ENCODE assay signal across 14 cellular contexts in the genomic region with DNA sequence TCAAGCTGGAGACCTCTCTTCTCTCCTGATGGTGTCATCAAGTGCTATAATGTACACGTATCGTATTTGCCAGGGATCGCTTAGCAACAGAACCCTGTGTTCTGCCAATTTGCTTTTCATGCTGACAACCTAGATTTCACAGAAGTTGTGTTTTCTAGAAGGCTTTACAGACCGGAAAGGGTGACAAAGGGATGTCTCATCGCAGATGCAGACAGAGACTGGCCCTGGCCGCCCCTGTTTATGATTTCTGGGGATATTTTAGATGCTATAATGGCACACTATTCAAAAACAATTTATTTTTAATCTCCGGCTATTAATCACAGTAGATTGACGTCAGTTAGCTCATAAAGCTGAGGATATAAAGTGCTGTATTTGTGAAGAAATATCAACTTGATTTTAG.
A peak's percentile ranks its signal among the peaks of the same experiment; 100 is the strongest.
DNase-seq lines count a peak whose midpoint lies in the region; ATAC-seq and TF ChIP-seq lines count a peak whose summit lies in the region.
"Had no signal": no experiment of that assay in that cellular context is flagged by ENCODE, and none has a peak within 500 bp of the region (broad histone marks: within the 10 kb centered on the region; RNA-seq: fewer than 3 reads in every experiment).

No MANE protein-coding gene starts in this region.

- H3K36me3 ChIP-seq in breast epithelium (no peaks in the 10 kb centered on the region), right lobe of liver (no peaks in the 10 kb centered on the region)

- no peak for ATAC-seq in right lobe of liver
- ATAC-seq: Right ventricle myocardium inferior had no signal

- 75% methylated on average over 7 of the region's 8 CpGs for WGBS in right lobe of liver (ENCODE audit: insufficient coverage, low coverage, low lambda C conversion rate, missing lambda C conversion rate)

- no peaks in the 10 kb centered on the region for H3K9me3 ChIP-seq in breast epithelium
- no peaks in the 10 kb centered on the region for H3K9me3 ChIP-seq in right lobe of liver

- intact Hi-C loops in MCF 10A (cut with micrococcal nuclease): no loop called here
- intact Hi-C loops in breast epithelium (cut with DNase I; ENCODE audit: low total_unique reads): no loop called here
- intact Hi-C loops in right lobe of liver (cut with DNase I): no loop called here

- POLR2A ChIA-PET in MCF 10A (lab: Yijun Ruan, JAX): no interaction called here

- TF ChIP-seq POLR2A in breast epithelium (IDR thresholded peaks at IDR 0.05) (no peak), right lobe of liver (IDR thresholded peaks at IDR 0.05) (no peak)

- H3K27ac ChIP-seq in breast epithelium (no peak overlapping the region), right lobe of liver (no peak overlapping the region)

- DNase-seq in MCF 10A (ENCODE audit: unreplicated experiment): peak; percentile 8
- no peak for DNase-seq in breast epithelium (ENCODE audit: low spot score in 2 of 2)
- DNase-seq in SK-N-DZ (ENCODE audit: low spot score): peak; percentile 18
- peak; percentile 80 for DNase-seq in fibroblast of villous mesenchyme (ENCODE audit: low read depth)
- DNase-seq in stimulated activated CD4-positive, alpha-beta T cell treated with anti-CD3 and anti-CD28 coated beads, Interleukin-2, amount 100 ng/mL, for 48 hours: no peak
- no peak for DNase-seq in right lobe of liver
- DNase-seq in NOMO-1 (lab: John Stamatoyannopoulos, UW; ENCODE audit: unreplicated experiment in 2 of 2): no peak
- no peak for DNase-seq in activated CD4-positive, alpha-beta T cell treated with anti-CD3 and anti-CD28 coated beads for 4 hours
- DNase-seq: activated gamma-delta T cell; effector memory CD4-positive, alpha-beta T cell; immature natural killer cell; NCI-H2081 treated with DMSO at 0.1 percent for 48 hours had no signal

- H3K4me3 ChIP-seq in breast epithelium (no peak overlapping the region), fibroblast of villous mesenchyme (ENCODE audit: low read depth, low read length) (no peak overlapping the region), right lobe of liver (no peak overlapping the region)

- H3K4me1 Mint-ChIP-seq in MCF 10A (ENCODE audit: insufficient read depth, unreplicated experiment): no peaks in the 10 kb centered on the region
- H3K4me1 Mint-ChIP-seq: immature natural killer cell had no signal

- no peak overlapping the region for H3K27ac Mint-ChIP-seq in MCF 10A (ENCODE audit: low read depth, unreplicated experiment)
- H3K27ac Mint-ChIP-seq: immature natural killer cell had no signal

- H3K36me3 Mint-ChIP-seq in MCF 10A (ENCODE audit: insufficient read depth, unreplicated experiment): no peaks in the 10 kb centered on the region
- H3K36me3 Mint-ChIP-seq: immature natural killer cell had no signal

- no peaks in the 10 kb centered on the region for H3K27me3 ChIP-seq in breast epithelium
- no peaks in the 10 kb centered on the region for H3K27me3 ChIP-seq in right lobe of liver

- H3K9me3 Mint-ChIP-seq in MCF 10A (ENCODE audit: unreplicated experiment): no peaks in the 10 kb centered on the region
- H3K9me3 Mint-ChIP-seq: immature natural killer cell, neural crest cell had no signal

- TF ChIP-seq CTCF in MCF 10A (IDR thresholded peaks at IDR 0.05; ENCODE audit: unreplicated experiment) (no peak), breast epithelium (IDR thresholded peaks at IDR 0.05) (no peak), fibroblast of villous mesenchyme (IDR thresholded peaks at IDR 0.05; ENCODE audit: insufficient read depth, low read depth, low read length) (no peak), right lobe of liver (IDR thresholded peaks at IDR 0.05) (no peak)

- no peaks in the 10 kb centered on the region for H3K27me3 Mint-ChIP-seq in MCF 10A (ENCODE audit: insufficient read depth, unreplicated experiment)

- H3K4me3 Mint-ChIP-seq in MCF 10A (ENCODE audit: unreplicated experiment): no peak overlapping the region
- H3K4me3 Mint-ChIP-seq: immature natural killer cell, neural crest cell had no signal

- no peaks in the 10 kb centered on the region for H3K4me1 ChIP-seq in breast epithelium
- H3K4me1 ChIP-seq in right lobe of liver: no peaks in the 10 kb centered on the region

- CTCF ChIA-PET in MCF 10A (lab: Yijun Ruan, JAX): no interaction called here

- BruUV-seq in MCF 10A (replicated peaks; lab: Mats Ljungman, UMichigan): no TSS peak

Comparison
In these comparisons a context has a peak if more than half of its experiments do, and no peak if none do; other contexts are left out.
1. DNase-seq: peak in MCF 10A (single experiment), SK-N-DZ (single experiment) and fibroblast of villous mesenchyme (single experiment); none in breast epithelium (0 of 2), stimulated activated CD4-positive, alpha-beta T cell treated with anti-CD3 and anti-CD28 coated beads, Interleukin-2, amount 100 ng/mL, for 48 hours (0 of 2), right lobe of liver (0 of 3), NOMO-1 (0 of 2) and activated CD4-positive, alpha-beta T cell treated with anti-CD3 and anti-CD28 coated beads for 4 hours (0 of 2).